ENCODE assay signal across 22 cellular contexts in genomic region chr2:5818947-5819346, GRCh38.
"Had no signal": no experiment of that assay in that cellular context is flagged by ENCODE, and none has a peak within 500 bp of the region (broad histone marks: within the 10 kb centered on the region; RNA-seq: fewer than 3 reads in every experiment).

No MANE protein-coding gene starts in this region.

- FAIRE-seq: islet of Langerhans had no signal

- H2AFZ ChIP-seq: neural progenitor cell had no signal

- DNase-seq: dorsolateral prefrontal cortex; effector CD8-positive, alpha-beta T cell; gastrocnemius medialis; heart right ventricle; hypothalamus; kidney glomerular epithelial cell; occipital lobe; psoas muscle; retina; spleen; stimulated activated CD4-positive, alpha-beta T cell treated with anti-CD3 and anti-CD28 coated beads, Interleukin-15, amount 100 ng/mL, for 24 hours; stimulated activated CD4-positive, alpha-beta T cell treated with anti-CD3 and anti-CD28 coated beads, Interleukin-1b, Interleukin-23, amount 100 ng/mL, for 48 hours; stimulated activated CD4-positive, alpha-beta T cell treated with anti-CD3 and anti-CD28 coated beads, Interleukin-4, amount 100 ng/mL, for 24 hours; testis had no signal

- H3K9me3 ChIP-seq: gastrocnemius medialis, psoas muscle, testis had no signal

- H3K4me1 Mint-ChIP-seq: neural progenitor cell; stimulated activated memory B cell treated with anti-CD40 and anti-IgM and Interleukin-4, amounts not matched to agents 10 μg/mL and 1 μg/mL and 100 μg/mL, for 72 hours had no signal

- H3K9ac ChIP-seq: neural progenitor cell had no signal

- H3K4me3 Mint-ChIP-seq: mesothelial cell of epicardium; natural killer cell treated with Interleukin-12 subunit alpha and Interleukin-12 subunit beta and Interleukin-15 and Interleukin-18, amount 100 ng/mL, for 72 hours; neural progenitor cell; stimulated activated memory B cell treated with anti-CD40 and anti-IgM and Interleukin-4, amounts not matched to agents 10 μg/mL and 1 μg/mL and 100 μg/mL, for 72 hours; stimulated activated naive CD8-positive, alpha-beta T cell treated with anti-CD3 and anti-CD28 coated beads, Interleukin-15, Interleukin-2, amounts not matched to agents 100 ng/mL and 50 ng/mL, for 24 hours had no signal

- H3K36me3 ChIP-seq: gastrocnemius medialis, heart right ventricle, neural progenitor cell, spleen, tibial nerve had no signal

- H3K4me3 ChIP-seq: coronary artery, dorsolateral prefrontal cortex, gastrocnemius medialis, heart right ventricle, neural progenitor cell, psoas muscle, spleen, testis, tibial nerve had no signal

- H3K27me3 Mint-ChIP-seq: natural killer cell treated with Interleukin-12 subunit alpha and Interleukin-12 subunit beta and Interleukin-15 and Interleukin-18, amount 100 ng/mL, for 72 hours; stimulated activated memory B cell treated with anti-CD40 and anti-IgM and Interleukin-4, amounts not matched to agents 10 μg/mL and 1 μg/mL and 100 μg/mL, for 72 hours; stimulated activated naive CD8-positive, alpha-beta T cell treated with anti-CD3 and anti-CD28 coated beads, Interleukin-15, Interleukin-2, amounts not matched to agents 100 ng/mL and 50 ng/mL, for 24 hours had no signal

- H3K36me3 Mint-ChIP-seq: natural killer cell treated with Interleukin-12 subunit alpha and Interleukin-12 subunit beta and Interleukin-15 and Interleukin-18, amount 100 ng/mL, for 72 hours; stimulated activated memory B cell treated with anti-CD40 and anti-IgM and Interleukin-4, amounts not matched to agents 10 μg/mL and 1 μg/mL and 100 μg/mL, for 72 hours had no signal

- H3K27ac Mint-ChIP-seq: mesothelial cell of epicardium; natural killer cell treated with Interleukin-12 subunit alpha and Interleukin-12 subunit beta and Interleukin-15 and Interleukin-18, amount 100 ng/mL, for 72 hours; neural progenitor cell; stimulated activated memory B cell treated with anti-CD40 and anti-IgM and Interleukin-4, amounts not matched to agents 10 μg/mL and 1 μg/mL and 100 μg/mL, for 72 hours; stimulated activated naive CD8-positive, alpha-beta T cell treated with anti-CD3 and anti-CD28 coated beads, Interleukin-15, Interleukin-2, amounts not matched to agents 100 ng/mL and 50 ng/mL, for 24 hours had no signal

- H3K4me2 ChIP-seq: neural progenitor cell had no signal

- H3K27ac ChIP-seq: coronary artery, dorsolateral prefrontal cortex, gastrocnemius medialis, heart right ventricle, neural progenitor cell, psoas muscle, spleen, testis, tibial nerve had no signal

- H3K4me1 ChIP-seq: gastrocnemius medialis, neural progenitor cell, psoas muscle, spleen, testis, tibial nerve had no signal

- H3K27me3 ChIP-seq: gastrocnemius medialis, heart right ventricle, neural progenitor cell, spleen, testis, tibial nerve had no signal
